ENCODE assay signal across 12 cellular contexts in genomic region chr9:129145316-129145715, GRCh38. TPM values are rescaled to one million over a fixed set of nuclear protein-coding genes. Genes with fewer than 3 reads are reported as not detected.
DNase-seq lines count a peak whose midpoint lies in the region; ATAC-seq, FAIRE-seq and TF ChIP-seq lines count a peak whose summit lies in the region.
"Had no signal": no experiment of that assay in that cellular context is flagged by ENCODE, and none has a peak within 500 bp of the region (broad histone marks: within the 10 kb centered on the region; RNA-seq: fewer than 3 reads in every experiment).

No MANE protein-coding gene starts in this region.

- no peak overlapping the region for H2AFZ ChIP-seq in PC-3 (ENCODE audit: low read length)

- DNase-seq in A549 (ENCODE audit: low read depth in 1 of 2, low spot score in 1 of 2) = no peak
- DNase-seq in adipocyte (ENCODE audit: low read depth) = no peak
- DNase-seq in left ventricle myocardium superior = peak; percentile 43
- no peak for DNase-seq in prostate gland (ENCODE audit: low spot score)
- DNase-seq in NCI-H2227 (lab: John Stamatoyannopoulos, UW; ENCODE audit: unreplicated experiment) = no peak
- no peak for DNase-seq in PC-3
- DNase-seq in inferior parietal cortex (ENCODE audit: extremely low spot score) = no peak
- no peak for DNase-seq in D721Med (ENCODE audit: insufficient read length, low spot score)
- DNase-seq: NCI-H2081 treated with DMSO at 0.1 percent for 48 hours had no signal

- TF ChIP-seq EP300 in A549 (IDR thresholded peaks at IDR 0.05) = no peak

- H3K4me3 ChIP-seq in A549 = no peak overlapping the region
- H3K4me3 ChIP-seq in adipocyte (ENCODE audit: low read length) = peak overlapping the region; percentile 15
- H3K4me3 ChIP-seq in prostate gland = no peak overlapping the region
- no peak overlapping the region for H3K4me3 ChIP-seq in PC-3 (ENCODE audit: low read length)

- TF ChIP-seq CTCF in A549 (IDR thresholded peaks at IDR 0.05) (no peak), prostate gland (IDR thresholded peaks at IDR 0.05) (no peak), PC-3 (conservative IDR thresholded peaks at IDR 0.05; ENCODE audit: low read depth, low read length) (no peak), D721Med (IDR thresholded peaks at IDR 0.05; ENCODE audit: insufficient read depth, missing control alignments) (no peak)

- H3K36me3 ChIP-seq in adipocyte (ENCODE audit: control insufficient read depth, insufficient read depth, low read length, severe bottlenecking) (peaks cover 15% of the 10 kb centered on the region), prostate gland (peaks cover 4 to 6% of the 10 kb centered on the region in 2 donors), PC-3 (ENCODE audit: low read depth, low read length) (peaks cover 12% of the 10 kb centered on the region; the same call in 1 of the 2 replicates)

- WGBS in A549 (ENCODE audit: missing lambda C conversion rate) = 93% methylated on average over 2 of the region's 2 CpGs
- WGBS in prostate gland = 62% methylated on average over 2 of the region's 2 CpGs

- peak overlapping the region; percentile 43 to 82; a peak in 5 of 6 replicates for H3K27ac ChIP-seq in A549
- peak overlapping the region; percentile 46 to 74 for H3K27ac ChIP-seq in prostate gland
- no peak overlapping the region for H3K27ac ChIP-seq in PC-3 (ENCODE audit: low read length)
- H3K27ac ChIP-seq: VCaP had no signal

- H3F3A ChIP-seq in PC-3 (ENCODE audit: low read length, unreplicated experiment) = no peaks in the 10 kb centered on the region

- no peak for TF ChIP-seq RAD21 in A549 (conservative IDR thresholded peaks at IDR 0.05 in 1 of 2, IDR thresholded peaks at IDR 0.05 in 1 of 2)

- H3K9me2 ChIP-seq in PC-3 (replicated peaks; ENCODE audit: low read length) = no peaks in the 10 kb centered on the region

- H3K4me1 ChIP-seq in A549 (peaks cover 58% of the 10 kb centered on the region), adipocyte (ENCODE audit: control insufficient read depth, insufficient read depth, low read length) (peaks cover 63% of the 10 kb centered on the region), prostate gland (replicated peaks) (peaks cover 50% of the 10 kb centered on the region), PC-3 (ENCODE audit: insufficient read depth, low read length) (peaks cover 14% of the 10 kb centered on the region)

- no peaks in the 10 kb centered on the region for H3K27me3 ChIP-seq in adipocyte (replicated peaks; ENCODE audit: control insufficient read depth, insufficient read depth, low read length)
- H3K27me3 ChIP-seq in prostate gland (replicated peaks; ENCODE audit: insufficient read depth) = no peaks in the 10 kb centered on the region
- H3K27me3 ChIP-seq in PC-3 (ENCODE audit: low read length) = no peaks in the 10 kb centered on the region

- H3K4me2 ChIP-seq in A549 (peak overlapping the region; percentile 42), PC-3 (ENCODE audit: low read length) (no peak overlapping the region)

- ATAC-seq in A549 (no peak), left ventricle myocardium superior (no peak), PC-3 (no peak)

- H3K79me2 ChIP-seq in PC-3 (ENCODE audit: low read length) = peaks cover 14% of the 10 kb centered on the region

- no peaks in the 10 kb centered on the region for H3K9me3 ChIP-seq in A549
- H3K9me3 ChIP-seq in adipocyte (ENCODE audit: control insufficient read depth, low read length) = no peaks in the 10 kb centered on the region
- H3K9me3 ChIP-seq in prostate gland = no peaks in the 10 kb centered on the region
- no peaks in the 10 kb centered on the region for H3K9me3 ChIP-seq in PC-3 (ENCODE audit: low read length)

- CTCF ChIA-PET in A549 (lab: Yijun Ruan, JAX) (interaction anchor here (12.5 to 28.1 kb wide), 4 partner anchors 17 to 486 kb away, joined by 271 to 1029 read pairs (median 800); partner anchors contain the start of genes ASB6, C9orf50, IER5L and NTMT1), PC-3 (lab: Charles Lee) (no interaction called here)

- BruUV-seq in PC-3 (replicated peaks; lab: Mats Ljungman, UMichigan) = no TSS peak

- FAIRE-seq in A549 (lab: Jason Lieb, UNC) = no peak
- FAIRE-seq in D721Med (lab: Jason Lieb, UNC) = no peak
- FAIRE-seq: GM19239, urothelium cell line had no signal

- no peaks in the 10 kb centered on the region for H4K20me1 ChIP-seq in PC-3 (ENCODE audit: low read length)

- H3K9ac ChIP-seq in adipocyte (ENCODE audit: low read length) = peak overlapping the region; percentile 85
- H3K9ac ChIP-seq in PC-3 (ENCODE audit: low read length) = no peak overlapping the region

- POLR2A ChIA-PET in A549 (lab: Yijun Ruan, JAX) (interaction anchor here (1.2 kb wide), 1 partner anchor 475 kb away, joined by 3 read pairs; no protein-coding TSS in a partner anchor), PC-3 (lab: Charles Lee; ENCODE audit: unreplicated experiment) (no interaction called here)

- intact Hi-C loops in left ventricle myocardium superior (cut with micrococcal nuclease) (no loop called here), prostate gland (cut with DNase I) (no loop called here), PC-3 (cut with micrococcal nuclease) (loop anchor here (10.0 kb wide), 1 partner anchor 339 kb away; no protein-coding TSS in a partner anchor)

- TF ChIP-seq POLR2A in A549 (IDR thresholded peaks at IDR 0.05; ENCODE audit: low read length) = no peak
- no peak for TF ChIP-seq POLR2A in prostate gland (IDR thresholded peaks at IDR 0.05)

TF ChIP-seq in A549, 52 proteins besides CTCF, POLR2A, EP300 and RAD21:
- TF ChIP-seq HES2 (IDR thresholded peaks at IDR 0.05) (no peak), RCOR1 (IDR thresholded peaks at IDR 0.05; ENCODE audit: low read depth, low read length) (no peak), NFE2L2 (conservative IDR thresholded peaks at IDR 0.05; ENCODE audit: low read length) (no peak), SREBF2 (IDR thresholded peaks at IDR 0.05) (no peak)

RNA-seq across cellular contexts. Expression of gene IER5L, which starts 32.7 kb away (rescaled TPM):
- 16.8 and 25.1 TPM in 2 replicates for polyA plus RNA-seq in A549 (2011; rRNA removed)
- polyA plus RNA-seq in A549 (2012; cell fraction: cytosol; rRNA removed) = 51.4 and 90.0 TPM in 2 replicates
- 63.3 and 123 TPM in 2 replicates for polyA plus RNA-seq in A549 (2012; cell fraction: nucleus; rRNA removed)
- 47.9 to 67.5 TPM (median 54.9 TPM) in 3 replicates for polyA plus RNA-seq in A549 (2017; fragmentation: RNase III; extraction: RNeasy Plus Mini Kit Qiagen cat#74134 plus additional on column Dnase treatment)
- 18.1 and 21.3 TPM in 2 replicates for polyA minus RNA-seq in A549 (2011; rRNA and poly(A)+ RNA removed)
- total RNA-seq in left ventricle myocardium superior = 3.5 TPM
- total RNA-seq in prostate gland = 10 to 100 TPM in 1 of 2 donors, 1 to 10 TPM in 1; 7.2 to 30.7 TPM
- total RNA-seq in PC-3 (2014; rRNA removed) = 42.8 and 46.1 TPM in 2 replicates

RNA-seq across cellular contexts. Expression of gene PTPA, which starts 34.1 kb away (rescaled TPM):
- polyA plus RNA-seq in A549 (2011; rRNA removed) (140 and 149 TPM in 2 replicates), A549 (2017; fragmentation: RNase III; extraction: RNeasy Plus Mini Kit Qiagen cat#74134 plus additional on column Dnase treatment) (140 to 167 TPM (median 161 TPM) in 3 replicates)
- polyA plus RNA-seq in A549 (2012; cell fraction: cytosol; rRNA removed) = 95.3 and 125 TPM in 2 replicates
- 109 and 124 TPM in 2 replicates for polyA plus RNA-seq in A549 (2012; cell fraction: nucleus; rRNA removed)
- 150 and 168 TPM in 2 replicates for polyA minus RNA-seq in A549 (2011; rRNA and poly(A)+ RNA removed)
- total RNA-seq in left ventricle myocardium superior (186 TPM), prostate gland (100 to 1,000 TPM; 165 to 173 TPM), PC-3 (2014; rRNA removed) (138 and 154 TPM in 2 replicates)

RNA-seq across cellular contexts. Expression of gene CRAT, which starts 34.7 kb away (rescaled TPM):
- 20.5 and 20.8 TPM in 2 replicates for polyA plus RNA-seq in A549 (2011; rRNA removed)
- polyA plus RNA-seq in A549 (2012; cell fraction: cytosol; rRNA removed) = 25.2 and 33.6 TPM in 2 replicates
- polyA plus RNA-seq in A549 (2012; cell fraction: nucleus; rRNA removed) = 37.5 and 53.0 TPM in 2 replicates
- polyA plus RNA-seq in A549 (2017; fragmentation: RNase III; extraction: RNeasy Plus Mini Kit Qiagen cat#74134 plus additional on column Dnase treatment) = 22.7 to 26.2 TPM (median 26.0 TPM) in 3 replicates
- 26.6 and 34.0 TPM in 2 replicates for polyA minus RNA-seq in A549 (2011; rRNA and poly(A)+ RNA removed)
- total RNA-seq in left ventricle myocardium superior = 94.6 TPM
- 10 to 100 TPM; 59.8 to 98.3 TPM for total RNA-seq in prostate gland
- total RNA-seq in PC-3 (2014; rRNA removed) = 12.8 and 16.1 TPM in 2 replicates
